Comparison of ENCODE assay signal across 16 cellular contexts in the genomic region with DNA sequence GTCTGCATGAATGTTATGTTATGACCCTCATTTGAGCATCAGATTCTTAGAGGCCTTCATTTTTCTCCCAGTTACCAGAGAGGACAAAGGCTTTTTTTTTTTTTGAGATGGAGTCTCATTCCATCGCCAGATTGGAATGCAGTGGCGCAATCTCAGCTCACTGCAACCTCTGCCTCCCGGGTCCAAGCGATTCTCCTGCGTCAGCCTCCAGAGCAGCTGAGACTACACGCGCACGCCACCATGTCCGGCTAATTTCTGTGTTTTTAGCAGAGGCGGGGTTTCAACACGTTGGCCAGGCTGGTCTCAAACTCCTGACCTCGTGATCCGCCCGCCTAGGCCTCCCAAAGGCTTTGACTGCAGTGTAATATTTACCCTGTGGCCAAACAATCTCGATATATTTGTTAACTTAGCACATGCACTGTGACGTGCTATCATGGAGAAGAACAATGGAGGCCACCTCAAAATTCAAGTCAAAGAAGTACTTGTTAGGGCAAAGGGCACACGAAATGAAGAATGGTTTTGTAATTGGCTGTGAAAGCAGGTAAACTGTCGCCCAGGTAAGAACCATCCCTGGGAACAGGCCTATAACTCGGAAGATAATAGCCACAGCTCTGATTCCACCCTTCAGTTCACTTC.
DNase-seq lines count a peak whose midpoint lies in the region; ATAC-seq and TF ChIP-seq lines count a peak whose summit lies in the region.
"Had no signal": no experiment of that assay in that cellular context is flagged by ENCODE, and none has a peak within 500 bp of the region (broad histone marks: within the 10 kb centered on the region; RNA-seq: fewer than 3 reads in every experiment).

No MANE protein-coding gene starts in this region.

- no peak overlapping the region for H3K4me3 ChIP-seq in AG04450 (ENCODE audit: low read depth, low read length)
- no peak overlapping the region for H3K4me3 ChIP-seq in NT2/D1 (ENCODE audit: insufficient read length, low read depth)
- H3K4me3 ChIP-seq in fibroblast of the aortic adventitia (ENCODE audit: low read depth, low read length) = no peak overlapping the region
- H3K4me3 ChIP-seq in stomach = no peak overlapping the region
- no peak overlapping the region for H3K4me3 ChIP-seq in esophagus muscularis mucosa
- H3K4me3 ChIP-seq: testis had no signal

- 84 to 89% (median 87%) methylated on average over 19 of the region's 19 CpGs for whole genome bisulfite sequencing in stomach, 5 donors
- WGBS in esophagus muscularis mucosa = 95% methylated on average over 19 of the region's 19 CpGs

- TF ChIP-seq POLR2A in stomach (IDR thresholded peaks at IDR 0.05) (no peak), esophagus muscularis mucosa (IDR thresholded peaks at IDR 0.05; ENCODE audit: low read depth) (no peak)

- intact Hi-C loops in stomach (cut with DNase I; ENCODE audit: low total_unique reads) = no loop called here
- intact Hi-C loops in activated CD4-positive, alpha-beta memory T cell treated with anti-CD3 and anti-CD28 coated beads for 36 hours (cut with micrococcal nuclease) = no loop called here
- intact Hi-C loops in esophagus muscularis mucosa (cut with DNase I) = no loop called here

- DNase-seq in AG04450 (ENCODE audit: low read depth, low spot score) = peak; percentile 4
- DNase-seq in HT1080 (ENCODE audit: low read depth) = peak; percentile 62
- DNase-seq in NT2/D1 (ENCODE audit: low read depth, low spot score) = peak; percentile 8
- peak; percentile 39 for DNase-seq in fibroblast of the aortic adventitia (ENCODE audit: low read depth)
- no peak for DNase-seq in stomach
- no peak for DNase-seq in activated CD4-positive, alpha-beta memory T cell treated with anti-CD3 and anti-CD28 coated beads for 36 hours
- DNase-seq in esophagus muscularis mucosa (ENCODE audit: extremely low spot score) = no peak
- DNase-seq: activated CD8-positive, alpha-beta T cell treated with anti-CD3 and anti-CD28 coated beads for 36 hours; COR-L47; effector memory CD4-positive, alpha-beta T cell; NCI-H1436 treated with DMSO at 0.1 percent for 48 hours; NCI-H526 treated with DMSO at 0.1 percent for 48 hours; stimulated activated CD4-positive, alpha-beta T cell treated with anti-CD3 and anti-CD28 coated beads, Interleukin-2, amount 100 ng/mL, for 24 hours; testis had no signal

- H3K27me3 ChIP-seq in AG04450 (ENCODE audit: control insufficient read depth, insufficient read depth, low read length) (no peaks in the 10 kb centered on the region), NT2/D1 (ENCODE audit: insufficient read depth, insufficient read length) (no peaks in the 10 kb centered on the region), stomach (no peaks in the 10 kb centered on the region), esophagus muscularis mucosa (no peaks in the 10 kb centered on the region)
- H3K27me3 ChIP-seq: testis had no signal

- no peak overlapping the region for H3K9ac ChIP-seq in NT2/D1 (ENCODE audit: insufficient read length, low read depth)

- no peak overlapping the region for H3K27ac Mint-ChIP-seq in activated CD4-positive, alpha-beta memory T cell treated with anti-CD3 and anti-CD28 coated beads for 36 hours
- H3K27ac Mint-ChIP-seq: activated CD8-positive, alpha-beta T cell treated with anti-CD3 and anti-CD28 coated beads for 36 hours had no signal

- peaks cover 34% of the 10 kb centered on the region for H3K36me3 Mint-ChIP-seq in activated CD4-positive, alpha-beta memory T cell treated with anti-CD3 and anti-CD28 coated beads for 36 hours

- TF ChIP-seq EP300 in stomach (IDR thresholded peaks at IDR 0.05) = no peak
- TF ChIP-seq EP300 in esophagus muscularis mucosa (IDR thresholded peaks at IDR 0.05) = no peak

- no peak for ATAC-seq in GM18520 (IDR thresholded peaks at IDR 0.05; ENCODE audit: unreplicated experiment)
- ATAC-seq: activated CD8-positive, alpha-beta T cell treated with anti-CD3 and anti-CD28 coated beads for 36 hours had no signal

- H3K9me3 ChIP-seq in AG04450 (ENCODE audit: control insufficient read depth, insufficient read depth, low read length) (peaks cover 20% of the 10 kb centered on the region), NT2/D1 (ENCODE audit: insufficient read depth, low read length) (peaks cover 33% of the 10 kb centered on the region; the same call in 1 of the 2 replicates), stomach (peaks cover 0 to 30% (median 17%) of the 10 kb centered on the region in 4 donors), esophagus muscularis mucosa (peaks cover 0 to 8% (median 2%) of the 10 kb centered on the region in 4 donors)
- H3K9me3 ChIP-seq: testis had no signal

- no peaks in the 10 kb centered on the region for H3K27me3 Mint-ChIP-seq in activated CD4-positive, alpha-beta memory T cell treated with anti-CD3 and anti-CD28 coated beads for 36 hours
- H3K27me3 Mint-ChIP-seq: activated CD8-positive, alpha-beta T cell treated with anti-CD3 and anti-CD28 coated beads for 36 hours; brain had no signal

- CTCF ChIA-PET in AG04450 (lab: Charles Lee) = no interaction called here
- CTCF ChIA-PET in activated CD4-positive, alpha-beta memory T cell treated with anti-CD3 and anti-CD28 coated beads for 36 hours (lab: Charles Lee) = no interaction called here

- H3K36me3 ChIP-seq in NT2/D1 (ENCODE audit: insufficient read depth, insufficient read length, low read length) (no peaks in the 10 kb centered on the region), stomach (peaks cover 0 to 29% (median 18%) of the 10 kb centered on the region in 4 donors), esophagus muscularis mucosa (peaks cover 0 to 8% (median 3%) of the 10 kb centered on the region in 4 donors)

- no peak overlapping the region for H3K27ac ChIP-seq in AG04450 (ENCODE audit: low read depth, low read length)
- H3K27ac ChIP-seq in stomach = no peak overlapping the region
- no peak overlapping the region for H3K27ac ChIP-seq in esophagus muscularis mucosa (replicated peaks in 1 of 4)
- H3K27ac ChIP-seq: testis had no signal

- no peak overlapping the region for H3K4me3 Mint-ChIP-seq in activated CD4-positive, alpha-beta memory T cell treated with anti-CD3 and anti-CD28 coated beads for 36 hours
- H3K4me3 Mint-ChIP-seq: activated CD8-positive, alpha-beta T cell treated with anti-CD3 and anti-CD28 coated beads for 36 hours; brain had no signal

- no peaks in the 10 kb centered on the region for H3K4me1 Mint-ChIP-seq in activated CD4-positive, alpha-beta memory T cell treated with anti-CD3 and anti-CD28 coated beads for 36 hours (ENCODE audit: low read depth)
- H3K4me1 Mint-ChIP-seq: brain had no signal

- H3K9me3 Mint-ChIP-seq in activated CD4-positive, alpha-beta memory T cell treated with anti-CD3 and anti-CD28 coated beads for 36 hours = peaks cover 30% of the 10 kb centered on the region

- TF ChIP-seq CTCF in AG04450 (IDR thresholded peaks at IDR 0.05; ENCODE audit: low read depth, low read length) (no peak), fibroblast of the aortic adventitia (IDR thresholded peaks at IDR 0.05; ENCODE audit: insufficient read depth, low read length) (no peak), stomach (IDR thresholded peaks at IDR 0.05) (no peak), esophagus muscularis mucosa (IDR thresholded peaks at IDR 0.05) (no peak)

- POLR2A ChIA-PET in AG04450 (lab: Yijun Ruan, JAX) = no interaction called here
- POLR2A ChIA-PET in activated CD4-positive, alpha-beta memory T cell treated with anti-CD3 and anti-CD28 coated beads for 36 hours (lab: Charles Lee) = no interaction called here

- H3K4me1 ChIP-seq in NT2/D1 (ENCODE audit: insufficient read depth, insufficient read length) (peaks cover 4% of the 10 kb centered on the region), stomach (no peaks in the 10 kb centered on the region), esophagus muscularis mucosa (no peaks in the 10 kb centered on the region)
- H3K4me1 ChIP-seq: testis had no signal

Comparison
In these comparisons a context has a peak if more than half of its experiments do, and no peak if none do; other contexts are left out.
1. DNase-seq: peak in AG04450 (single experiment), HT1080 (single experiment), NT2/D1 (single experiment) and fibroblast of the aortic adventitia (single experiment); none in stomach (single experiment), activated CD4-positive, alpha-beta memory T cell treated with anti-CD3 and anti-CD28 coated beads for 36 hours (single experiment) and esophagus muscularis mucosa (single experiment).